1 cellular context compared by ENCODE assay signal in the genomic region with DNA sequence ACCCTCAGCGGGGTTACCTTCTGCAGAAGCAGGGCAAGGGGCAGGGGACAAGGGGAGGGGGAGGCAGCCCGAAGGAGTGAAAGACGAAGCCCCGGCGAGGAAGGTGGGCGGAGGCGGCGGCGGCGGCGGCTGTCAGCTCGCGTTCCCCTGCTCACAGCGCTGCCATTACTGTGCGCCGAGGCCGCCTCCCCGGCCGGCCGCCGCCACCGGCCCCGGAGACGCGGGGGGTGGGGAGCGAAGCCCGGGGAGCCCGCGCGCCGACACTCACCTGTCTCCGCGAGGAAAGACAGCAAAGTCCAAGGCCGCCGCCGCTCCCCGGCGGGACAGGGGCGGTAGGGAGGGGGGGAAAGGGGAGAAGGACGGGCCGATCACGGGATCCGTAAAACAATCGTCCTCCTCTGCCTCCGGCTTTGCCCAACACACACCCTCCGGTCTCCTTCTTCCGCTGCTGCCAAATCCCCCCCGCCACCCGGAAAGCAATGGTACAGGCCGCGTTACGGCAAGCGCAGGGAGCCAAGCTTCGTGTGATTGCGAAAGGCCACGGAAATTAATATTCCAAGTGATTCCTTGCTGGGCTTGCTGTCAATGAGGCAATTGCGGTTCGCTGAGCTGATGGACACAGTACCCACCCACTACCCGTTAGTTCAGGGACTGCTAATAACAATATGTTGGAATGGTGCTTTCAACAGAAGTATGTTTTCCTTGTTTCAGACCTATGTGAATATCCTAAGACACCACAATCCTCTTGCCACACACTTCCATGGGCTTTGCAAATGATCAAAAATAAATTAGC.
A peak's percentile ranks its signal among the peaks of the same experiment; 100 is the strongest.
TF ChIP-seq lines count a peak whose summit lies in the region.

A gene (minus strand): TSS at position 180 of the 793 bp plus-strand sequence. CDS start 19,024 bp downstream, outside the sequence.

TF ChIP-seq in A549, 52 proteins besides CTCF, POLR2A, EP300 and RAD21 (continued from another document):
- TF ChIP-seq, protein P1, sequence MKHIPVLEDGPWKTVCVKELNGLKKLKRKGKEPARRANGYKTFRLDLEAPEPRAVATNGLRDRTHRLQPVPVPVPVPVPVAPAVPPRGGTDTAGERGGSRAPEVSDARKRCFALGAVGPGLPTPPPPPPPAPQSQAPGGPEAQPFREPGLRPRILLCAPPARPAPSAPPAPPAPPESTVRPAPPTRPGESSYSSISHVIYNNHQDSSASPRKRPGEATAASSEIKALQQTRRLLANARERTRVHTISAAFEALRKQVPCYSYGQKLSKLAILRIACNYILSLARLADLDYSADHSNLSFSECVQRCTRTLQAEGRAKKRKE (CRISPR knock-in tag; IDR thresholded peaks at IDR 0.05; ENCODE audit: low read depth) = no peak
- TF ChIP-seq PHF8 (IDR thresholded peaks at IDR 0.05; ENCODE audit: borderline replicate concordance, low read depth) (0 out of 2 replicates have a peak, but pooled peaks have one; percentile 28), ZC3H11A (IDR thresholded peaks at IDR 0.05) (no peak), HDAC2 (IDR thresholded peaks at IDR 0.05) (no peak), EHF (CRISPR knock-in tag; IDR thresholded peaks at IDR 0.05) (no peak), RARB (CRISPR knock-in tag; IDR thresholded peaks at IDR 0.05) (no peak), HOXB13 (CRISPR knock-in tag; IDR thresholded peaks at IDR 0.05; ENCODE audit: low read depth) (no peak), CHD4 (IDR thresholded peaks at IDR 0.05; ENCODE audit: borderline replicate concordance) (no peak), ZFP36 (IDR thresholded peaks at IDR 0.05; ENCODE audit: borderline replicate concordance, partially characterized antibody) (no peak), CHD2 (IDR thresholded peaks at IDR 0.05; ENCODE audit: low read length, partially characterized antibody) (peak; percentile 31), GATA3 (IDR thresholded peaks at IDR 0.05; ENCODE audit: borderline replicate concordance) (peak; percentile 78), SREBF2 (IDR thresholded peaks at IDR 0.05) (no peak), HEYL (CRISPR knock-in tag; IDR thresholded peaks at IDR 0.05) (no peak), HOXB5 (CRISPR knock-in tag; IDR thresholded peaks at IDR 0.05) (0 out of 2 replicates have a peak, but pooled peaks have one; percentile 33), ZNF302 (CRISPR knock-in tag; IDR thresholded peaks at IDR 0.05) (no peak), BHLHE40 (IDR thresholded peaks at IDR 0.05; ENCODE audit: low read depth, low read length) (peak; percentile 59), JUN (IDR thresholded peaks at IDR 0.05) (peak; percentile 85 to 90), CBX8 (IDR thresholded peaks at IDR 0.05) (no peak), MAZ (IDR thresholded peaks at IDR 0.05; ENCODE audit: borderline replicate concordance, low read depth, low read length) (no peak), NPAS2 (CRISPR knock-in tag; IDR thresholded peaks at IDR 0.05; ENCODE audit: borderline replicate concordance) (no peak), MAFK (IDR thresholded peaks at IDR 0.05; ENCODE audit: partially characterized antibody) (no peak), HOXA7 (CRISPR knock-in tag; IDR thresholded peaks at IDR 0.05) (no peak), NFE2L2 (conservative IDR thresholded peaks at IDR 0.05; ENCODE audit: low read length) (no peak), RNF2 (IDR thresholded peaks at IDR 0.05; ENCODE audit: borderline replicate concordance, low read depth) (no peak), FOSL2 (IDR thresholded peaks at IDR 0.05) (no peak), FOSL2 (CRISPR knock-in tag; IDR thresholded peaks at IDR 0.05) (no peak), RFX5 (IDR thresholded peaks at IDR 0.05) (no peak), SMC3 (IDR thresholded peaks at IDR 0.05) (no peak), TFCP2L1 (CRISPR knock-in tag; IDR thresholded peaks at IDR 0.05) (no peak), CBX2 (IDR thresholded peaks at IDR 0.05; ENCODE audit: borderline replicate concordance, low read depth) (no peak), KDM1A (IDR thresholded peaks at IDR 0.05; ENCODE audit: low read depth) (no peak), FOXS1 (CRISPR knock-in tag; IDR thresholded peaks at IDR 0.05) (no peak)
- TF ChIP-seq, protein P2, sequence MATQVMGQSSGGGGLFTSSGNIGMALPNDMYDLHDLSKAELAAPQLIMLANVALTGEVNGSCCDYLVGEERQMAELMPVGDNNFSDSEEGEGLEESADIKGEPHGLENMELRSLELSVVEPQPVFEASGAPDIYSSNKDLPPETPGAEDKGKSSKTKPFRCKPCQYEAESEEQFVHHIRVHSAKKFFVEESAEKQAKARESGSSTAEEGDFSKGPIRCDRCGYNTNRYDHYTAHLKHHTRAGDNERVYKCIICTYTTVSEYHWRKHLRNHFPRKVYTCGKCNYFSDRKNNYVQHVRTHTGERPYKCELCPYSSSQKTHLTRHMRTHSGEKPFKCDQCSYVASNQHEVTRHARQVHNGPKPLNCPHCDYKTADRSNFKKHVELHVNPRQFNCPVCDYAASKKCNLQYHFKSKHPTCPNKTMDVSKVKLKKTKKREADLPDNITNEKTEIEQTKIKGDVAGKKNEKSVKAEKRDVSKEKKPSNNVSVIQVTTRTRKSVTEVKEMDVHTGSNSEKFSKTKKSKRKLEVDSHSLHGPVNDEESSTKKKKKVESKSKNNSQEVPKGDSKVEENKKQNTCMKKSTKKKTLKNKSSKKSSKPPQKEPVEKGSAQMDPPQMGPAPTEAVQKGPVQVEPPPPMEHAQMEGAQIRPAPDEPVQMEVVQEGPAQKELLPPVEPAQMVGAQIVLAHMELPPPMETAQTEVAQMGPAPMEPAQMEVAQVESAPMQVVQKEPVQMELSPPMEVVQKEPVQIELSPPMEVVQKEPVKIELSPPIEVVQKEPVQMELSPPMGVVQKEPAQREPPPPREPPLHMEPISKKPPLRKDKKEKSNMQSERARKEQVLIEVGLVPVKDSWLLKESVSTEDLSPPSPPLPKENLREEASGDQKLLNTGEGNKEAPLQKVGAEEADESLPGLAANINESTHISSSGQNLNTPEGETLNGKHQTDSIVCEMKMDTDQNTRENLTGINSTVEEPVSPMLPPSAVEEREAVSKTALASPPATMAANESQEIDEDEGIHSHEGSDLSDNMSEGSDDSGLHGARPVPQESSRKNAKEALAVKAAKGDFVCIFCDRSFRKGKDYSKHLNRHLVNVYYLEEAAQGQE (IDR thresholded peaks at IDR 0.05) = no peak
- TF ChIP-seq, protein P3, sequence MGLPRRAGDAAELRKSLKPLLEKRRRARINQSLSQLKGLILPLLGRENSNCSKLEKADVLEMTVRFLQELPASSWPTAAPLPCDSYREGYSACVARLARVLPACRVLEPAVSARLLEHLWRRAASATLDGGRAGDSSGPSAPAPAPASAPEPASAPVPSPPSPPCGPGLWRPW (IDR thresholded peaks at IDR 0.05) = no peak
- TF ChIP-seq, protein P4, sequence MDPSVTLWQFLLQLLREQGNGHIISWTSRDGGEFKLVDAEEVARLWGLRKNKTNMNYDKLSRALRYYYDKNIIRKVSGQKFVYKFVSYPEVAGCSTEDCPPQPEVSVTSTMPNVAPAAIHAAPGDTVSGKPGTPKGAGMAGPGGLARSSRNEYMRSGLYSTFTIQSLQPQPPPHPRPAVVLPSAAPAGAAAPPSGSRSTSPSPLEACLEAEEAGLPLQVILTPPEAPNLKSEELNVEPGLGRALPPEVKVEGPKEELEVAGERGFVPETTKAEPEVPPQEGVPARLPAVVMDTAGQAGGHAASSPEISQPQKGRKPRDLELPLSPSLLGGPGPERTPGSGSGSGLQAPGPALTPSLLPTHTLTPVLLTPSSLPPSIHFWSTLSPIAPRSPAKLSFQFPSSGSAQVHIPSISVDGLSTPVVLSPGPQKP (IDR thresholded peaks at IDR 0.05; ENCODE audit: low read depth, low read length) = no peak
- TF ChIP-seq, protein P5, sequence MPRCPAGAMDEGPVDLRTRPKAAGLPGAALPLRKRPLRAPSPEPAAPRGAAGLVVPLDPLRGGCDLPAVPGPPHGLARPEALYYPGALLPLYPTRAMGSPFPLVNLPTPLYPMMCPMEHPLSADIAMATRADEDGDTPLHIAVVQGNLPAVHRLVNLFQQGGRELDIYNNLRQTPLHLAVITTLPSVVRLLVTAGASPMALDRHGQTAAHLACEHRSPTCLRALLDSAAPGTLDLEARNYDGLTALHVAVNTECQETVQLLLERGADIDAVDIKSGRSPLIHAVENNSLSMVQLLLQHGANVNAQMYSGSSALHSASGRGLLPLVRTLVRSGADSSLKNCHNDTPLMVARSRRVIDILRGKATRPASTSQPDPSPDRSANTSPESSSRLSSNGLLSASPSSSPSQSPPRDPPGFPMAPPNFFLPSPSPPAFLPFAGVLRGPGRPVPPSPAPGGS (IDR thresholded peaks at IDR 0.05) = peak; percentile 75; the same call in 2 of the 3 replicates
- TF ChIP-seq, protein P6, sequence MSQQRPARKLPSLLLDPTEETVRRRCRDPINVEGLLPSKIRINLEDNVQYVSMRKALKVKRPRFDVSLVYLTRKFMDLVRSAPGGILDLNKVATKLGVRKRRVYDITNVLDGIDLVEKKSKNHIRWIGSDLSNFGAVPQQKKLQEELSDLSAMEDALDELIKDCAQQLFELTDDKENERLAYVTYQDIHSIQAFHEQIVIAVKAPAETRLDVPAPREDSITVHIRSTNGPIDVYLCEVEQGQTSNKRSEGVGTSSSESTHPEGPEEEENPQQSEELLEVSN (IDR thresholded peaks at IDR 0.05; ENCODE audit: borderline replicate concordance, low read depth) = no peak
